In genomic region chr20:38658879-38659612, GRCh38 we compare ENCODE assay signal across 8 cellular contexts. TPM values are rescaled to one million over a fixed set of nuclear protein-coding genes. Genes with fewer than 3 reads are reported as not detected.
DNase-seq lines count a peak whose midpoint lies in the region; ATAC-seq and TF ChIP-seq lines count a peak whose summit lies in the region.

No MANE protein-coding gene starts in this region.

- H3K27me3 ChIP-seq in Caco-2 (replicated peaks; ENCODE audit: control insufficient read depth, insufficient read depth, low read length) (peaks cover 5% of the 10 kb centered on the region; the same call in 1 of the 2 replicates), body of pancreas (peaks cover 0 to 7% of the 10 kb centered on the region in 2 donors), thyroid gland (no peaks in the 10 kb centered on the region), ovary (no peaks in the 10 kb centered on the region)

- H3K9me3 ChIP-seq in Caco-2 (no peaks in the 10 kb centered on the region), body of pancreas (no peaks in the 10 kb centered on the region), thyroid gland (no peaks in the 10 kb centered on the region), ovary (no peaks in the 10 kb centered on the region)

- H3K27ac ChIP-seq in body of pancreas (no peak overlapping the region), thyroid gland (no peak overlapping the region), ovary (no peak overlapping the region)

- no peak overlapping the region for H3K4me3 Mint-ChIP-seq in Caco-2 (ENCODE audit: unreplicated experiment)
- no peak overlapping the region for H3K4me3 Mint-ChIP-seq in HFFc6

- H3K27ac Mint-ChIP-seq in Caco-2 (ENCODE audit: unreplicated experiment) (no peak overlapping the region), HFFc6 (no peak overlapping the region)

- no peaks in the 10 kb centered on the region for H3K36me3 Mint-ChIP-seq in Caco-2 (ENCODE audit: insufficient read depth, unreplicated experiment)
- H3K36me3 Mint-ChIP-seq in HFFc6 (ENCODE audit: low read depth), result no peaks in the 10 kb centered on the region

- intact Hi-C loops in Caco-2 (cut with micrococcal nuclease; ENCODE audit: unreplicated experiment) (loop anchor here (2.0 to 10.0 kb wide), 2 partner anchors 72 to 216 kb away; no protein-coding TSS in a partner anchor), body of pancreas (cut with DNase I) (no loop called here), thyroid gland (cut with DNase I) (no loop called here), ovary (cut with DNase I) (loop anchor here in 1 of 4 donors (10.0 kb wide), 1 partner anchor 236 kb away; no protein-coding TSS in a partner anchor)

- CTCF ChIA-PET in Caco-2 (lab: Charles Lee), result interaction anchor here (0.5 to 2.8 kb wide), 20 partner anchors 9 to 391 kb away, joined by 3 to 27 read pairs (median 4); partner anchors contain the start of gene ACTR5

- peak; percentile 72 to 79 for DNase-seq in Caco-2
- no peak for DNase-seq in HFFc6
- peak; percentile 14 for DNase-seq in RKO (ENCODE audit: low spot score)
- DNase-seq in body of pancreas, result peak; percentile 24 to 46 (median 36)
- no peak for DNase-seq in left lobe of liver (ENCODE audit: low spot score)
- peak; percentile 21 to 24 for DNase-seq in thyroid gland
- DNase-seq in ovary, result no peak

- no peak for TF ChIP-seq POLR2A in body of pancreas (IDR thresholded peaks at IDR 0.05)
- no peak for TF ChIP-seq POLR2A in thyroid gland (IDR thresholded peaks at IDR 0.05)
- TF ChIP-seq POLR2A in ovary (IDR thresholded peaks at IDR 0.05), result no peak

- H3K9me3 Mint-ChIP-seq in Caco-2 (ENCODE audit: unreplicated experiment), result no peaks in the 10 kb centered on the region
- H3K9me3 Mint-ChIP-seq in HFFc6, result no peaks in the 10 kb centered on the region

- no peak overlapping the region for H3K4me3 ChIP-seq in Caco-2 (ENCODE audit: low read depth, low read length)
- no peak overlapping the region for H3K4me3 ChIP-seq in body of pancreas
- H3K4me3 ChIP-seq in thyroid gland (replicated peaks in 1 of 3), result no peak overlapping the region
- H3K4me3 ChIP-seq in ovary, result no peak overlapping the region

- 8 to 11% methylated on average over 7 to 10 of the region's 10 CpGs for WGBS in body of pancreas, 2 donors
- 6 to 9% methylated on average over 10 of the region's 10 CpGs for WGBS in thyroid gland, 2 donors
- WGBS in ovary, 3 donors, result 11 to 13% (median 12%) methylated on average over 10 of the region's 10 CpGs

- no peak for TF ChIP-seq EP300 in ovary (IDR thresholded peaks at IDR 0.05)

- POLR2A ChIA-PET in Caco-2 (lab: Charles Lee), result no interaction called here

- H3K4me1 ChIP-seq in Caco-2 (no peaks in the 10 kb centered on the region), body of pancreas (no peaks in the 10 kb centered on the region), thyroid gland (no peaks in the 10 kb centered on the region), ovary (ENCODE audit: insufficient read depth) (no peaks in the 10 kb centered on the region)

- ATAC-seq in body of pancreas (no peak), left lobe of liver (peak; percentile 93), GM21447 (IDR thresholded peaks at IDR 0.05; ENCODE audit: unreplicated experiment) (no peak)

- TF ChIP-seq CTCF in Caco-2 (IDR thresholded peaks at IDR 0.05; ENCODE audit: insufficient read depth in 1 of 2, low read depth in 1 of 2, low read length in 1 of 2, severe bottlenecking in 1 of 2, unreplicated experiment in 1 of 2), result peak; percentile 95 to 98
- peak; percentile 75 for TF ChIP-seq CTCF in HFFc6 (IDR thresholded peaks at IDR 0.05)
- peak; percentile 26 to 62 (median 52) for TF ChIP-seq CTCF in body of pancreas (IDR thresholded peaks at IDR 0.05)
- TF ChIP-seq CTCF in thyroid gland (IDR thresholded peaks at IDR 0.05), result peak in 5 of 6 experiments; percentile 34 to 67 (median 51)
- no peak for TF ChIP-seq CTCF in ovary (IDR thresholded peaks at IDR 0.05)

- no peaks in the 10 kb centered on the region for H3K4me1 Mint-ChIP-seq in Caco-2 (ENCODE audit: low read depth, unreplicated experiment)
- no peaks in the 10 kb centered on the region for H3K4me1 Mint-ChIP-seq in HFFc6 (ENCODE audit: low read depth)

- no TSS peak for BruUV-seq in Caco-2 (replicated peaks; lab: Mats Ljungman, UMichigan)

- peaks cover 34% of the 10 kb centered on the region for H3K27me3 Mint-ChIP-seq in Caco-2 (ENCODE audit: insufficient read depth, unreplicated experiment)
- H3K27me3 Mint-ChIP-seq in HFFc6 (ENCODE audit: insufficient read depth), result peaks cover 27% of the 10 kb centered on the region

- H3K36me3 ChIP-seq in Caco-2 (ENCODE audit: control insufficient read depth, insufficient read depth, low read length) (no peaks in the 10 kb centered on the region), body of pancreas (replicated peaks in 1 of 2; ENCODE audit: insufficient read depth in 1 of 2, low read depth in 2 of 2) (no peaks in the 10 kb centered on the region), thyroid gland (no peaks in the 10 kb centered on the region), ovary (no peaks in the 10 kb centered on the region)

RNA-seq across cellular contexts. Expression of gene ARHGAP40, which starts 57.4 kb away (rescaled TPM):
- total RNA-seq in Caco-2 (2022) (0.14 TPM in 1 of 2 replicates, not detected in the other), body of pancreas (not detected), left lobe of liver (not detected), thyroid gland (under 1 TPM in 1 of 4 donors, not detected in 3; 0.11 TPM), ovary (not detected)
- total RNA-seq in HFFc6 (2021; fragmentation: NEBNext Ultra II Directional; extraction: Animal tissue kit (Norgen Biotek cat#: 25700)), result under 1 TPM in 5 of 6 experiments, not detected in 1; 0.09 to 0.75 (median 0.48) TPM
- polyA plus RNA-seq in ovary, result not detected

Comparison
In these comparisons a context has a peak if more than half of its experiments do, and no peak if none do; other contexts are left out.
1. DNase-seq: peak in Caco-2 (2 of 2), RKO (single experiment), body of pancreas (4 of 4) and thyroid gland (2 of 2); none in HFFc6 (single experiment), left lobe of liver (single experiment) and ovary (0 of 5).
2. CTCF ChIP-seq: peak in Caco-2 (2 of 2), HFFc6 (single experiment), body of pancreas (7 of 7) and thyroid gland (5 of 6); none in ovary (0 of 3).